16 cellular contexts compared by ENCODE assay signal in the genomic region with DNA sequence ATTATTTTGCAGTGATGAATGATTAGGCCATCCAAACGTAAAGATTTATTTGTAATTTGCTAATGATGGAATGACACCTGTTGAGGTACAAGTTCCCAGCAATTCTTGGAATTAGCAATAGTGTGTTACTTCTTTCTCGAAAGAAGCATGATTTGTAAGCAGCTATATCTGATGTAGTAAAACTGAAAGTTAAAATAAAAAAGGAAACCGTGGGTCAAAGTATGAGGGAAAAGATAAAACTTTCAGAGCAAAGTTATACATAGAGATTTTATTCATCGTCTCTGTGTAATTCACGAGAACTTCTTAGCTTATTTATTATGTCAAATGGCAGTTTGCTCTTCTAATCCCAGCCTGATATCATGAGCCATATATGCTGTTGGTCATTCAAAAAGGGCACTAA. TPM values are rescaled to one million over a fixed set of nuclear protein-coding genes. Genes with fewer than 3 reads are reported as not detected.
DNase-seq lines count a peak whose midpoint lies in the region; ATAC-seq and TF ChIP-seq lines count a peak whose summit lies in the region.
"Had no signal": no experiment of that assay in that cellular context is flagged by ENCODE, and none has a peak within 500 bp of the region (broad histone marks: within the 10 kb centered on the region; RNA-seq: fewer than 3 reads in every experiment).

No MANE protein-coding gene starts in this region.

- H3K9me2 ChIP-seq in SK-N-SH = no peaks in the 10 kb centered on the region

- CTCF ChIA-PET in SK-N-SH (lab: Yijun Ruan, JAX) = no interaction called here

- POLR2A ChIA-PET in activated naive CD8-positive, alpha-beta T cell treated with anti-CD3 and anti-CD28 coated beads, Interleukin-2, amount 10 ng/mL, durations not matched to agents 7 days and 5 days (lab: Charles Lee) = interaction anchor here (1.2 to 1.6 kb wide), 3 partner anchors 12 to 70 kb away, joined by 3 to 5 read pairs (median 3); a partner anchor contains a TSS
- POLR2A ChIA-PET in SK-N-SH (lab: Yijun Ruan, JAX) = no interaction called here

- H3K4me3 Mint-ChIP-seq in activated naive CD8-positive, alpha-beta T cell treated with anti-CD3 and anti-CD28 coated beads, Interleukin-2, amount 10 ng/mL, durations not matched to agents 7 days and 5 days = peak overlapping the region; percentile 89
- peak overlapping the region; percentile 32 for H3K4me3 Mint-ChIP-seq in memory B cell
- H3K4me3 Mint-ChIP-seq: GM23338, WTC11 had no signal

- H3F3A ChIP-seq in SK-N-SH (replicated peaks; ENCODE audit: insufficient read depth) = peaks cover 4% of the 10 kb centered on the region

- peak overlapping the region; percentile 89 for H3K27ac Mint-ChIP-seq in activated naive CD8-positive, alpha-beta T cell treated with anti-CD3 and anti-CD28 coated beads, Interleukin-2, amount 10 ng/mL, durations not matched to agents 7 days and 5 days
- H3K27ac Mint-ChIP-seq in memory B cell = peak overlapping the region; percentile 71
- H3K27ac Mint-ChIP-seq: GM23338, WTC11 had no signal

- peaks cover 37% of the 10 kb centered on the region for H3K36me3 Mint-ChIP-seq in activated naive CD8-positive, alpha-beta T cell treated with anti-CD3 and anti-CD28 coated beads, Interleukin-2, amount 10 ng/mL, durations not matched to agents 7 days and 5 days
- peaks cover 13% of the 10 kb centered on the region for H3K36me3 Mint-ChIP-seq in memory B cell
- H3K36me3 Mint-ChIP-seq: WTC11 had no signal

- H3K4me1 ChIP-seq in ACC112 (ENCODE audit: control insufficient read depth, insufficient read depth, low read length, unreplicated experiment) (peaks cover 29% of the 10 kb centered on the region), SK-N-SH (ENCODE audit: control insufficient read depth in 1 of 2, insufficient read depth in 2 of 2, low read depth in 1 of 2, low read length in 1 of 2) (peaks cover 0 to 12% of the 10 kb centered on the region in 2 experiments; a peak in 1 of 4 replicates)

- no peaks in the 10 kb centered on the region for H3K9me3 ChIP-seq in SK-N-SH
- H3K9me3 ChIP-seq: mucosa of descending colon had no signal

- H3K9me3 Mint-ChIP-seq in activated naive CD8-positive, alpha-beta T cell treated with anti-CD3 and anti-CD28 coated beads, Interleukin-2, amount 10 ng/mL, durations not matched to agents 7 days and 5 days = no peaks in the 10 kb centered on the region
- no peaks in the 10 kb centered on the region for H3K9me3 Mint-ChIP-seq in memory B cell
- H3K9me3 Mint-ChIP-seq: GM23338, WTC11 had no signal

- peaks cover 54% of the 10 kb centered on the region for H3K4me1 Mint-ChIP-seq in activated naive CD8-positive, alpha-beta T cell treated with anti-CD3 and anti-CD28 coated beads, Interleukin-2, amount 10 ng/mL, durations not matched to agents 7 days and 5 days
- H3K4me1 Mint-ChIP-seq in memory B cell = peaks cover 49% of the 10 kb centered on the region
- H3K4me1 Mint-ChIP-seq: WTC11 had no signal

- peaks cover 7% of the 10 kb centered on the region for H3K79me2 ChIP-seq in ACC112 (ENCODE audit: control insufficient read depth, insufficient read depth, low read length, unreplicated experiment)
- no peaks in the 10 kb centered on the region for H3K79me2 ChIP-seq in SK-N-SH (ENCODE audit: insufficient read depth)

- ATAC-seq in GM21723 (IDR thresholded peaks at IDR 0.05; ENCODE audit: unreplicated experiment) = peak; percentile 22
- peak; percentile 33 for ATAC-seq in activated naive CD8-positive, alpha-beta T cell treated with anti-CD3 and anti-CD28 coated beads, Interleukin-2, amount 10 ng/mL, durations not matched to agents 7 days and 5 days (ENCODE audit: low read depth)
- ATAC-seq in memory B cell (ENCODE audit: low read depth) = no peak
- ATAC-seq in HG02852 (IDR thresholded peaks at IDR 0.05; ENCODE audit: unreplicated experiment) = no peak
- ATAC-seq in GM18517 (IDR thresholded peaks at IDR 0.05; ENCODE audit: unreplicated experiment) = no peak
- no peak for ATAC-seq in HG02798 (IDR thresholded peaks at IDR 0.05; ENCODE audit: poor library complexity, unreplicated experiment)
- ATAC-seq: GM23338, mucosa of descending colon, SK-N-SH treated with all-trans-retinoic acid at 6 μM for 48 hours, WTC11 had no signal

- no peaks in the 10 kb centered on the region for H3K27me3 Mint-ChIP-seq in activated naive CD8-positive, alpha-beta T cell treated with anti-CD3 and anti-CD28 coated beads, Interleukin-2, amount 10 ng/mL, durations not matched to agents 7 days and 5 days
- no peaks in the 10 kb centered on the region for H3K27me3 Mint-ChIP-seq in memory B cell

- H3K4me3 ChIP-seq in ACC112 (ENCODE audit: low read depth, low read length) (peak overlapping the region; percentile 72), SK-N-SH (ENCODE audit: low read depth in 2 of 2, low read length in 1 of 2) (no peak overlapping the region)
- H3K4me3 ChIP-seq: GM23338, mucosa of descending colon had no signal

- H3K27ac ChIP-seq in ACC112 (ENCODE audit: low read depth, low read length) (peak overlapping the region; percentile 11; the same call in 1 of the 2 replicates), SK-N-SH (ENCODE audit: low read depth in 2 of 2, low read length in 1 of 2) (no peak overlapping the region)

- DNase-seq in activated naive CD8-positive, alpha-beta T cell treated with anti-CD3 and anti-CD28 coated beads, Interleukin-2, amount 10 ng/mL, durations not matched to agents 7 days and 5 days = no peak
- no peak for DNase-seq in memory B cell (ENCODE audit: low spot score in 2 of 2)
- DNase-seq in SK-N-SH = no peak
- DNase-seq: DND-41; mucosa of descending colon; NCI-H2171; stimulated activated CD4-positive, alpha-beta T cell treated with anti-CD3 and anti-CD28 coated beads, Interleukin-2, amount 100 ng/mL, for 48 hours; stimulated activated naive CD4-positive, alpha-beta T cell had no signal

- no peak overlapping the region for H3K4me2 ChIP-seq in SK-N-SH
- H3K4me2 ChIP-seq: GM23338 had no signal

- H3K9ac ChIP-seq in SK-N-SH = no peak overlapping the region

- TF ChIP-seq RAD21 in SK-N-SH (IDR thresholded peaks at IDR 0.05; ENCODE audit: low read length) = no peak

- H4K20me1 ChIP-seq in SK-N-SH (ENCODE audit: insufficient read depth) = no peaks in the 10 kb centered on the region

- 94% methylated on average over 5 of the region's 5 CpGs for WGBS in SK-N-SH (ENCODE audit: low lambda C conversion rate)

- H2AFZ ChIP-seq in ACC112 (ENCODE audit: low read length, unreplicated experiment) (peak overlapping the region; percentile 42), SK-N-SH (ENCODE audit: low read depth) (no peak overlapping the region)
- H2AFZ ChIP-seq: GM23338 had no signal

- TF ChIP-seq CTCF in SK-N-SH (IDR thresholded peaks at IDR 0.05) = no peak

- no peaks in the 10 kb centered on the region for H3K27me3 ChIP-seq in ACC112 (ENCODE audit: insufficient read depth, low read length)
- H3K27me3 ChIP-seq in SK-N-SH (ENCODE audit: insufficient read depth) = no peaks in the 10 kb centered on the region

- no peak for TF ChIP-seq EP300 in SK-N-SH (IDR thresholded peaks at IDR 0.05; ENCODE audit: borderline replicate concordance in 1 of 2, low read depth in 1 of 2, low read length in 1 of 2)

- H3K36me3 ChIP-seq in ACC112 (ENCODE audit: insufficient read depth, low read length) (no peaks in the 10 kb centered on the region), SK-N-SH (replicated peaks in 1 of 2; ENCODE audit: control insufficient read depth in 1 of 2, insufficient read depth in 2 of 2, low read length in 1 of 2) (peaks cover 0 to 2% of the 10 kb centered on the region in 2 experiments)

TF ChIP-seq in SK-N-SH, 30 proteins besides CTCF, POLR2A, EP300 and RAD21:
- TF ChIP-seq TCF12 (IDR thresholded peaks at IDR 0.05) = no peak
- no peak for TF ChIP-seq POLR2AphosphoS5 (IDR thresholded peaks at IDR 0.05; ENCODE audit: low read depth, low read length)
- TF ChIP-seq, protein P1, sequence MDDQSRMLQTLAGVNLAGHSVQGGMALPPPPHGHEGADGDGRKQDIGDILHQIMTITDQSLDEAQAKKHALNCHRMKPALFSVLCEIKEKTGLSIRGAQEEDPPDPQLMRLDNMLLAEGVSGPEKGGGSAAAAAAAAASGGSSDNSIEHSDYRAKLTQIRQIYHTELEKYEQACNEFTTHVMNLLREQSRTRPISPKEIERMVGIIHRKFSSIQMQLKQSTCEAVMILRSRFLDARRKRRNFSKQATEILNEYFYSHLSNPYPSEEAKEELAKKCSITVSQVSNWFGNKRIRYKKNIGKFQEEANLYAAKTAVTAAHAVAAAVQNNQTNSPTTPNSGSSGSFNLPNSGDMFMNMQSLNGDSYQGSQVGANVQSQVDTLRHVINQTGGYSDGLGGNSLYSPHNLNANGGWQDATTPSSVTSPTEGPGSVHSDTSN (IDR thresholded peaks at IDR 0.05) = no peak
- no peak for TF ChIP-seq GABPA (IDR thresholded peaks at IDR 0.05; ENCODE audit: low read depth)
- TF ChIP-seq, protein P2, sequence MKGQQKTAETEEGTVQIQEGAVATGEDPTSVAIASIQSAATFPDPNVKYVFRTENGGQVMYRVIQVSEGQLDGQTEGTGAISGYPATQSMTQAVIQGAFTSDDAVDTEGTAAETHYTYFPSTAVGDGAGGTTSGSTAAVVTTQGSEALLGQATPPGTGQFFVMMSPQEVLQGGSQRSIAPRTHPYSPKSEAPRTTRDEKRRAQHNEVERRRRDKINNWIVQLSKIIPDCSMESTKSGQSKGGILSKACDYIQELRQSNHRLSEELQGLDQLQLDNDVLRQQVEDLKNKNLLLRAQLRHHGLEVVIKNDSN (IDR thresholded peaks at IDR 0.05; ENCODE audit: borderline replicate concordance, low read depth) = no peak
- TF ChIP-seq YY1 (IDR thresholded peaks at IDR 0.05; ENCODE audit: low read depth) = no peak
- TF ChIP-seq, protein P3, sequence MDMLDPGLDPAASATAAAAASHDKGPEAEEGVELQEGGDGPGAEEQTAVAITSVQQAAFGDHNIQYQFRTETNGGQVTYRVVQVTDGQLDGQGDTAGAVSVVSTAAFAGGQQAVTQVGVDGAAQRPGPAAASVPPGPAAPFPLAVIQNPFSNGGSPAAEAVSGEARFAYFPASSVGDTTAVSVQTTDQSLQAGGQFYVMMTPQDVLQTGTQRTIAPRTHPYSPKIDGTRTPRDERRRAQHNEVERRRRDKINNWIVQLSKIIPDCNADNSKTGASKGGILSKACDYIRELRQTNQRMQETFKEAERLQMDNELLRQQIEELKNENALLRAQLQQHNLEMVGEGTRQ (IDR thresholded peaks at IDR 0.05; ENCODE audit: borderline replicate concordance, low read depth, low read length) = no peak
- no peak for TF ChIP-seq JUND (IDR thresholded peaks at IDR 0.05)

RNA-seq across cellular contexts. Expression of a gene that starts 59.0 kb away (rescaled TPM):
- total RNA-seq in activated naive CD8-positive, alpha-beta T cell treated with anti-CD3 and anti-CD28 coated beads, Interleukin-2, amount 10 ng/mL, durations not matched to agents 7 days and 5 days = 100 to 1,000 TPM; 129 to 130 TPM
- polyA plus RNA-seq in SK-N-SH (2012; rRNA removed) = 12.2 and 14.1 TPM in 2 replicates
- polyA plus RNA-seq in SK-N-SH (2012; cell fraction: cytosol; rRNA removed) = 13.4 and 15.2 TPM in 2 replicates
- 16.3 and 23.9 TPM in 2 replicates for polyA plus RNA-seq in SK-N-SH (2012; cell fraction: nucleus; rRNA removed)

Comparison
In these comparisons a context has a peak if more than half of its experiments do, and no peak if none do; other contexts are left out.
1. ATAC-seq: peak in GM21723 (single experiment) and activated naive CD8-positive, alpha-beta T cell treated with anti-CD3 and anti-CD28 coated beads, Interleukin-2, amount 10 ng/mL, durations not matched to agents 7 days and 5 days (single experiment); none in memory B cell (single experiment), HG02852 (single experiment), GM18517 (single experiment) and HG02798 (single experiment).